1 cellular context compared by ENCODE assay signal in the genomic region with DNA sequence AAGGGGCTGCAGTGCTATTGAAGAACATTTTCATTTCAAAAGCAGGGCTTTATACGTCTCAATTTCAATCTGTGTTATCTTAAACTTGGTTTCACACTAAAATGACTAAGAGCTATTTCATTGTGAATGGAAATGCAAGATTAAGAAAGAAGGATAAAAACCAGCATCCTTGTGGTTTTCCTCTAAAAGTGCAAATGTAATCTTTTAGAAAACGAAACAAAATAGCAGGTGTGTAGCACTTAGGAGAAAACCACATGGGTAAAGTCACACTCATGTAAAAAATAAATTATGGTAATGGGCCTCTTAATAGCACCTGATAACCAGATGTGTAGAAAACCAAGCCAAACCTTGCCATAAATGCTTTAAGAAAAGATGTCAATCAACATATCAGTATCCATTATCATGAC.
TF ChIP-seq lines count a peak whose summit lies in the region.

No MANE protein-coding gene starts in this region.

TF ChIP-seq in GM23338, 12 proteins besides CTCF, POLR2A, EP300 and RAD21:
- TF ChIP-seq, protein P1, sequence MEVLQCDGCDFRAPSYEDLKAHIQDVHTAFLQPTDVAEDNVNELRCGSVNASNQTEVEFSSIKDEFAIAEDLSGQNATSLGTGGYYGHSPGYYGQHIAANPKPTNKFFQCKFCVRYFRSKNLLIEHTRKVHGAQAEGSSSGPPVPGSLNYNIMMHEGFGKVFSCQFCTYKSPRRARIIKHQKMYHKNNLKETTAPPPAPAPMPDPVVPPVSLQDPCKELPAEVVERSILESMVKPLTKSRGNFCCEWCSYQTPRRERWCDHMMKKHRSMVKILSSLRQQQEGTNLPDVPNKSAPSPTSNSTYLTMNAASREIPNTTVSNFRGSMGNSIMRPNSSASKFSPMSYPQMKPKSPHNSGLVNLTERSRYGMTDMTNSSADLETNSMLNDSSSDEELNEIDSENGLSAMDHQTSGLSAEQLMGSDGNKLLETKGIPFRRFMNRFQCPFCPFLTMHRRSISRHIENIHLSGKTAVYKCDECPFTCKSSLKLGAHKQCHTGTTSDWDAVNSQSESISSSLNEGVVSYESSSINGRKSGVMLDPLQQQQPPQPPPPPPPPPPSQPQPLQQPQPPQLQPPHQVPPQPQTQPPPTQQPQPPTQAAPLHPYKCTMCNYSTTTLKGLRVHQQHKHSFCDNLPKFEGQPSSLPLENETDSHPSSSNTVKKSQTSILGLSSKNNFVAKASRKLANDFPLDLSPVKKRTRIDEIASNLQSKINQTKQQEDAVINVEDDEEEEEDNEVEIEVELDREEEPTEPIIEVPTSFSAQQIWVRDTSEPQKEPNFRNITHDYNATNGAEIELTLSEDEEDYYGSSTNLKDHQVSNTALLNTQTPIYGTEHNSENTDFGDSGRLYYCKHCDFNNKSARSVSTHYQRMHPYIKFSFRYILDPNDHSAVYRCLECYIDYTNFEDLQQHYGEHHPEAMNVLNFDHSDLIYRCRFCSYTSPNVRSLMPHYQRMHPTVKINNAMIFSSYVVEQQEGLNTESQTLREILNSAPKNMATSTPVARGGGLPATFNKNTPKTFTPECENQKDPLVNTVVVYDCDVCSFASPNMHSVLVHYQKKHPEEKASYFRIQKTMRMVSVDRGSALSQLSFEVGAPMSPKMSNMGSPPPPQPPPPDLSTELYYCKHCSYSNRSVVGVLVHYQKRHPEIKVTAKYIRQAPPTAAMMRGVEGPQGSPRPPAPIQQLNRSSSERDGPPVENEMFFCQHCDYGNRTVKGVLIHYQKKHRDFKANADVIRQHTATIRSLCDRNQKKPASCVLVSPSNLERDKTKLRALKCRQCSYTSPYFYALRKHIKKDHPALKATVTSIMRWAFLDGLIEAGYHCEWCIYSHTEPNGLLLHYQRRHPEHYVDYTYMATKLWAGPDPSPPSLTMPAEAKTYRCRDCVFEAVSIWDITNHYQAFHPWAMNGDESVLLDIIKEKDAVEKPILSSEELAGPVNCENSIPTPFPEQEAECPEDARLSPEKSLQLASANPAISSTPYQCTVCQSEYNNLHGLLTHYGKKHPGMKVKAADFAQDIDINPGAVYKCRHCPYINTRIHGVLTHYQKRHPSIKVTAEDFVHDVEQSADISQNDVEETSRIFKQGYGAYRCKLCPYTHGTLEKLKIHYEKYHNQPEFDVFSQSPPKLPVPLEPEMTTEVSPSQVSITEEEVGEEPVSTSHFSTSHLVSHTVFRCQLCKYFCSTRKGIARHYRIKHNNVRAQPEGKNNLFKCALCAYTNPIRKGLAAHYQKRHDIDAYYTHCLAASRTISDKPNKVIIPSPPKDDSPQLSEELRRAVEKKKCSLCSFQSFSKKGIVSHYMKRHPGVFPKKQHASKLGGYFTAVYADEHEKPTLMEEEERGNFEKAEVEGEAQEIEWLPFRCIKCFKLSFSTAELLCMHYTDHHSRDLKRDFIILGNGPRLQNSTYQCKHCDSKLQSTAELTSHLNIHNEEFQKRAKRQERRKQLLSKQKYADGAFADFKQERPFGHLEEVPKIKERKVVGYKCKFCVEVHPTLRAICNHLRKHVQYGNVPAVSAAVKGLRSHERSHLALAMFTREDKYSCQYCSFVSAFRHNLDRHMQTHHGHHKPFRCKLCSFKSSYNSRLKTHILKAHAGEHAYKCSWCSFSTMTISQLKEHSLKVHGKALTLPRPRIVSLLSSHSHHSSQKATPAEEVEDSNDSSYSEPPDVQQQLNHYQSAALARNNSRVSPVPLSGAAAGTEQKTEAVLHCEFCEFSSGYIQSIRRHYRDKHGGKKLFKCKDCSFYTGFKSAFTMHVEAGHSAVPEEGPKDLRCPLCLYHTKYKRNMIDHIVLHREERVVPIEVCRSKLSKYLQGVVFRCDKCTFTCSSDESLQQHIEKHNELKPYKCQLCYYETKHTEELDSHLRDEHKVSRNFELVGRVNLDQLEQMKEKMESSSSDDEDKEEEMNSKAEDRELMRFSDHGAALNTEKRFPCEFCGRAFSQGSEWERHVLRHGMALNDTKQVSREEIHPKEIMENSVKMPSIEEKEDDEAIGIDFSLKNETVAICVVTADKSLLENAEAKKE (CRISPR knock-in tag; IDR thresholded peaks at IDR 0.05): no peak
- TF ChIP-seq JUNB (IDR thresholded peaks at IDR 0.05; ENCODE audit: unreplicated experiment) (no peak), POLR2AphosphoS5 (IDR thresholded peaks at IDR 0.05; ENCODE audit: low read depth) (no peak), EZH2 (IDR thresholded peaks at IDR 0.05; ENCODE audit: low read depth, unreplicated experiment) (no peak), NANOG (IDR thresholded peaks at IDR 0.05; ENCODE audit: borderline replicate concordance) (no peak), ZNF331 (CRISPR knock-in tag; IDR thresholded peaks at IDR 0.05; ENCODE audit: low read depth) (no peak), STAT1 (IDR thresholded peaks at IDR 0.05; ENCODE audit: unreplicated experiment) (no peak), EZH2phosphoT487 (IDR thresholded peaks at IDR 0.05; ENCODE audit: unreplicated experiment) (no peak), ZNF114 (CRISPR knock-in tag; IDR thresholded peaks at IDR 0.05) (no peak), CREB1 (CRISPR knock-in tag; IDR thresholded peaks at IDR 0.05; ENCODE audit: low read depth) (no peak)
- TF ChIP-seq, protein P2, sequence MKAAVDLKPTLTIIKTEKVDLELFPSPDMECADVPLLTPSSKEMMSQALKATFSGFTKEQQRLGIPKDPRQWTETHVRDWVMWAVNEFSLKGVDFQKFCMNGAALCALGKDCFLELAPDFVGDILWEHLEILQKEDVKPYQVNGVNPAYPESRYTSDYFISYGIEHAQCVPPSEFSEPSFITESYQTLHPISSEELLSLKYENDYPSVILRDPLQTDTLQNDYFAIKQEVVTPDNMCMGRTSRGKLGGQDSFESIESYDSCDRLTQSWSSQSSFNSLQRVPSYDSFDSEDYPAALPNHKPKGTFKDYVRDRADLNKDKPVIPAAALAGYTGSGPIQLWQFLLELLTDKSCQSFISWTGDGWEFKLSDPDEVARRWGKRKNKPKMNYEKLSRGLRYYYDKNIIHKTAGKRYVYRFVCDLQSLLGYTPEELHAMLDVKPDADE (IDR thresholded peaks at IDR 0.05): no peak
- TF ChIP-seq, protein P3, sequence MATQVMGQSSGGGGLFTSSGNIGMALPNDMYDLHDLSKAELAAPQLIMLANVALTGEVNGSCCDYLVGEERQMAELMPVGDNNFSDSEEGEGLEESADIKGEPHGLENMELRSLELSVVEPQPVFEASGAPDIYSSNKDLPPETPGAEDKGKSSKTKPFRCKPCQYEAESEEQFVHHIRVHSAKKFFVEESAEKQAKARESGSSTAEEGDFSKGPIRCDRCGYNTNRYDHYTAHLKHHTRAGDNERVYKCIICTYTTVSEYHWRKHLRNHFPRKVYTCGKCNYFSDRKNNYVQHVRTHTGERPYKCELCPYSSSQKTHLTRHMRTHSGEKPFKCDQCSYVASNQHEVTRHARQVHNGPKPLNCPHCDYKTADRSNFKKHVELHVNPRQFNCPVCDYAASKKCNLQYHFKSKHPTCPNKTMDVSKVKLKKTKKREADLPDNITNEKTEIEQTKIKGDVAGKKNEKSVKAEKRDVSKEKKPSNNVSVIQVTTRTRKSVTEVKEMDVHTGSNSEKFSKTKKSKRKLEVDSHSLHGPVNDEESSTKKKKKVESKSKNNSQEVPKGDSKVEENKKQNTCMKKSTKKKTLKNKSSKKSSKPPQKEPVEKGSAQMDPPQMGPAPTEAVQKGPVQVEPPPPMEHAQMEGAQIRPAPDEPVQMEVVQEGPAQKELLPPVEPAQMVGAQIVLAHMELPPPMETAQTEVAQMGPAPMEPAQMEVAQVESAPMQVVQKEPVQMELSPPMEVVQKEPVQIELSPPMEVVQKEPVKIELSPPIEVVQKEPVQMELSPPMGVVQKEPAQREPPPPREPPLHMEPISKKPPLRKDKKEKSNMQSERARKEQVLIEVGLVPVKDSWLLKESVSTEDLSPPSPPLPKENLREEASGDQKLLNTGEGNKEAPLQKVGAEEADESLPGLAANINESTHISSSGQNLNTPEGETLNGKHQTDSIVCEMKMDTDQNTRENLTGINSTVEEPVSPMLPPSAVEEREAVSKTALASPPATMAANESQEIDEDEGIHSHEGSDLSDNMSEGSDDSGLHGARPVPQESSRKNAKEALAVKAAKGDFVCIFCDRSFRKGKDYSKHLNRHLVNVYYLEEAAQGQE (IDR thresholded peaks at IDR 0.05; ENCODE audit: unreplicated experiment): no peak
